7 cellular contexts compared by ENCODE assay signal in the genomic region with DNA sequence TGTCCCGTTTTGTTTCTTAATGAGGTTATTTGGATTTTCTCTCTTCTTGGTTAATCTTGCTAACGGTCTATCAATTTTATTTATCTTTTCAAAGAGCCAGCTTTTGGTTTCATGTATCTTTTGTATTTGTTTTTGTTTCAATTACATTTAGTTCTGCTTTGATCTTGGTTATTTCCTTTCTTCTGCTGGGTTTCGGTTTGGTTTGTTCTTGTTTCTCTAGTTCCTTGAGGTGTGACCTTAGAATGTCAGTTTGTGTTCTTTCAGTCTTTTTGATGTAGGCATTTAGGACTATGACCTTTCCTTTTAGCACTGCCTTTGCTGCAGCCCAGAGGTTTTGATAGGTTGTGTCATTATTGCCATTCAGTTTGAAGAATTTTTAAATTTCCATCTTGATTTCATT. TPM values are rescaled to one million over a fixed set of nuclear protein-coding genes. Genes with fewer than 3 reads are reported as not detected.
DNase-seq lines count a peak whose midpoint lies in the region; ATAC-seq and TF ChIP-seq lines count a peak whose summit lies in the region.
"Not testable (repeated sequence)": the region's sequence is repeated elsewhere in the genome, so short reads cannot be mapped to it uniquely, and the experiment has no call there.

No MANE protein-coding gene starts in this region.

- not testable (repeated sequence) for H2BK5ac ChIP-seq in IMR-90 (ENCODE audit: low read depth, low read length, poor library complexity, severe bottlenecking)

- H3K9me1 ChIP-seq in IMR-90 (ENCODE audit: insufficient read depth, low read length), result not testable (repeated sequence)

- POLR2A ChIA-PET in CD4-positive, alpha-beta memory T cell (lab: Charles Lee; ENCODE audit: partially characterized antibody), result interaction anchor here (0.6 to 4.5 kb wide), 10 partner anchors 8 to 366 kb away, joined by 3 to 27 read pairs (median 4); partner anchors contain the start of genes CCDC90B, DDIAS, PCF11 and PRCP
- POLR2A ChIA-PET in IMR-90 (lab: Charles Lee; ENCODE audit: unreplicated experiment), result not testable (repeated sequence)
- POLR2A ChIA-PET in activated CD4-positive, alpha-beta memory T cell treated with anti-CD3 and anti-CD28 coated beads, Interleukin-2, amount 10 ng/mL, durations not matched to agents 7 days and 5 days (lab: Charles Lee), result interaction anchor here (1.0 to 3.5 kb wide), 3 partner anchors 9 to 237 kb away, joined by 4 to 24 read pairs (median 8); partner anchors contain the start of genes DDIAS, PCF11 and PRCP

- not testable (repeated sequence) for BruUV-seq in IMR-90 (replicated peaks; lab: Mats Ljungman, UMichigan)

- H3K4ac ChIP-seq in IMR-90 (ENCODE audit: low read depth, low read length), result not testable (repeated sequence)

- not testable (repeated sequence) for H4K5ac ChIP-seq in IMR-90 (ENCODE audit: low read depth, low read length)

- not testable (repeated sequence) for H4K20me1 ChIP-seq in IMR-90 (ENCODE audit: insufficient read depth, low read length)

- H3K9me3 Mint-ChIP-seq in CD4-positive, alpha-beta memory T cell; activated CD4-positive, alpha-beta memory T cell treated with anti-CD3 and anti-CD28 coated beads, Interleukin-2, amount 10 ng/mL, durations not matched to agents 7 days and 5 days; activated naive CD4-positive, alpha-beta T cell treated with anti-CD3 and anti-CD28 coated beads, Interleukin-2, amount 50 U/mL, for 24 hours; natural killer cell treated with Interleukin-12 subunit alpha and Interleukin-12 subunit beta and Interleukin-15 and Interleukin-18, amount 100 ng/mL, for 72 hours: not testable (repeated sequence)
- peaks cover 3 to 17% of the 10 kb centered on the region in 2 donors for H3K9me3 Mint-ChIP-seq in effector memory CD8-positive, alpha-beta T cell

- H3K4me3 Mint-ChIP-seq in CD4-positive, alpha-beta memory T cell, result peak overlapping the region; percentile 71 to 91 (median 82)
- peak overlapping the region; percentile 45 for H3K4me3 Mint-ChIP-seq in activated CD4-positive, alpha-beta memory T cell treated with anti-CD3 and anti-CD28 coated beads, Interleukin-2, amount 10 ng/mL, durations not matched to agents 7 days and 5 days
- H3K4me3 Mint-ChIP-seq in activated naive CD4-positive, alpha-beta T cell treated with anti-CD3 and anti-CD28 coated beads, Interleukin-2, amount 50 U/mL, for 24 hours, result peak overlapping the region; percentile 70
- peak overlapping the region; percentile 71 to 76 for H3K4me3 Mint-ChIP-seq in effector memory CD8-positive, alpha-beta T cell
- peak overlapping the region; percentile 73 for H3K4me3 Mint-ChIP-seq in natural killer cell treated with Interleukin-12 subunit alpha and Interleukin-12 subunit beta and Interleukin-15 and Interleukin-18, amount 100 ng/mL, for 72 hours

- H4K91ac ChIP-seq in IMR-90 (ENCODE audit: insufficient read depth, low read depth, low read length), result not testable (repeated sequence)

- not testable (repeated sequence) for H2AFZ ChIP-seq in IMR-90 (replicated peaks; ENCODE audit: low read length, poor library complexity)

- not testable (repeated sequence) for H2BK120ac ChIP-seq in IMR-90 (ENCODE audit: low read depth, low read length)

- WGBS in IMR-90 (ENCODE audit: extremely low coverage in 2 of 2, insufficient read length in 1 of 2), 2 experiments, result no CpG with 5 or more reads among the region's 3 CpGs

- not testable (repeated sequence) for H2BK20ac ChIP-seq in IMR-90 (ENCODE audit: low read depth, low read length)

- intact Hi-C loops in CD4-positive, alpha-beta memory T cell (cut with micrococcal nuclease); IMR-90 (cut with micrococcal nuclease): not testable (repeated sequence)

- H3K4me3 ChIP-seq in CD4-positive, alpha-beta memory T cell (ENCODE audit: low read length in 2 of 2); IMR-90 (ENCODE audit: insufficient read depth, low read depth, low read length); Peyer's patch: not testable (repeated sequence)

- H4K8ac ChIP-seq in IMR-90 (ENCODE audit: low read depth in 2 of 2, low read length in 2 of 2), result not testable (repeated sequence)

- H3K27ac ChIP-seq in CD4-positive, alpha-beta memory T cell (ENCODE audit: low read depth, low read length), result peak overlapping the region; percentile 11
- not testable (repeated sequence) for H3K27ac ChIP-seq in IMR-90 (ENCODE audit: insufficient read depth, low read length)
- H3K27ac ChIP-seq in Peyer's patch, result peak overlapping the region; percentile 26 to 79 (median 40)

- not testable (repeated sequence) for TF ChIP-seq CTCF in IMR-90 (conservative IDR thresholded peaks at IDR 0.05; ENCODE audit: low read depth, low read length); Peyer's patch (IDR thresholded peaks at IDR 0.05)

- not testable (repeated sequence) for H3K56ac ChIP-seq in IMR-90 (ENCODE audit: extremely low read depth, insufficient read depth, low read length)

- peaks cover 30 to 46% (median 40%) of the 10 kb centered on the region in 4 donors for H3K4me1 Mint-ChIP-seq in CD4-positive, alpha-beta memory T cell
- peaks cover 37% of the 10 kb centered on the region for H3K4me1 Mint-ChIP-seq in activated CD4-positive, alpha-beta memory T cell treated with anti-CD3 and anti-CD28 coated beads, Interleukin-2, amount 10 ng/mL, durations not matched to agents 7 days and 5 days
- peaks cover 51% of the 10 kb centered on the region for H3K4me1 Mint-ChIP-seq in activated naive CD4-positive, alpha-beta T cell treated with anti-CD3 and anti-CD28 coated beads, Interleukin-2, amount 50 U/mL, for 24 hours
- peaks cover 24% of the 10 kb centered on the region in 2 donors for H3K4me1 Mint-ChIP-seq in effector memory CD8-positive, alpha-beta T cell (ENCODE audit: low read depth in 2 of 2)
- H3K4me1 Mint-ChIP-seq in natural killer cell treated with Interleukin-12 subunit alpha and Interleukin-12 subunit beta and Interleukin-15 and Interleukin-18, amount 100 ng/mL, for 72 hours (ENCODE audit: low read depth in 2 of 2), result peaks cover 17 to 36% of the 10 kb centered on the region in 2 donors

- H2BK15ac ChIP-seq in IMR-90 (ENCODE audit: low read depth, low read length), result not testable (repeated sequence)

- not testable (repeated sequence) for H2AK5ac ChIP-seq in IMR-90 (ENCODE audit: low read depth, low read length)

- 0 out of 2 replicates have a peak overlapping the region, but pooled peaks have one; percentile 32 for H3K14ac ChIP-seq in IMR-90 (replicated peaks; ENCODE audit: low read depth, low read length)

- CTCF ChIA-PET in CD4-positive, alpha-beta memory T cell (lab: Charles Lee; ENCODE audit: partially characterized antibody), result interaction anchor here (1.2 to 1.9 kb wide), 8 partner anchors 10 to 165 kb away, joined by 3 to 7 read pairs (median 4); partner anchors contain the start of gene RAB30
- CTCF ChIA-PET in IMR-90 (lab: Yijun Ruan, JAX), result not testable (repeated sequence)
- CTCF ChIA-PET in activated CD4-positive, alpha-beta memory T cell treated with anti-CD3 and anti-CD28 coated beads, Interleukin-2, amount 10 ng/mL, durations not matched to agents 7 days and 5 days (lab: Charles Lee), result interaction anchor here (1.0 to 1.3 kb wide), 2 partner anchors 11 to 12 kb away, joined by 3 to 5 read pairs; no protein-coding TSS in a partner anchor

- DNase-seq in CD4-positive, alpha-beta memory T cell, result peak in 4 of 5 donors; percentile 44 to 59 (median 50)
- DNase-seq in IMR-90; Peyer's patch; activated CD4-positive, alpha-beta memory T cell treated with anti-CD3 and anti-CD28 coated beads, Interleukin-2, amount 10 ng/mL, durations not matched to agents 7 days and 5 days; effector memory CD8-positive, alpha-beta T cell; natural killer cell treated with Interleukin-12 subunit alpha and Interleukin-12 subunit beta and Interleukin-15 and Interleukin-18, amount 100 ng/mL, for 72 hours (ENCODE audit: low spot score): not testable (repeated sequence)

- H3K23ac ChIP-seq in IMR-90 (ENCODE audit: low read depth, low read length), result not testable (repeated sequence)

- H3K9ac ChIP-seq in IMR-90 (ENCODE audit: low read depth, low read length), result not testable (repeated sequence)

- H2AK9ac ChIP-seq in IMR-90 (replicated peaks; ENCODE audit: low read depth, low read length, poor library complexity), result not testable (repeated sequence)

- dilution Hi-C loops in IMR-90 (cut with HindIII; ENCODE audit: low sequenced_read_pairs, unreplicated experiment), result not testable (repeated sequence)

- peaks cover 27% of the 10 kb centered on the region for H3K4me1 ChIP-seq in CD4-positive, alpha-beta memory T cell (ENCODE audit: insufficient read depth, low read length)
- H3K4me1 ChIP-seq in IMR-90 (ENCODE audit: control insufficient read depth, insufficient read depth, low read length), result not testable (repeated sequence)
- H3K4me1 ChIP-seq in Peyer's patch, result peaks cover 0 to 15% (median 3%) of the 10 kb centered on the region in 4 donors

- H3K27me3 Mint-ChIP-seq in CD4-positive, alpha-beta memory T cell; activated CD4-positive, alpha-beta memory T cell treated with anti-CD3 and anti-CD28 coated beads, Interleukin-2, amount 10 ng/mL, durations not matched to agents 7 days and 5 days; activated naive CD4-positive, alpha-beta T cell treated with anti-CD3 and anti-CD28 coated beads, Interleukin-2, amount 50 U/mL, for 24 hours; effector memory CD8-positive, alpha-beta T cell; natural killer cell treated with Interleukin-12 subunit alpha and Interleukin-12 subunit beta and Interleukin-15 and Interleukin-18, amount 100 ng/mL, for 72 hours: not testable (repeated sequence)

- peak overlapping the region; percentile 77 to 98 (median 95) for H3K27ac Mint-ChIP-seq in CD4-positive, alpha-beta memory T cell
- H3K27ac Mint-ChIP-seq in activated CD4-positive, alpha-beta memory T cell treated with anti-CD3 and anti-CD28 coated beads, Interleukin-2, amount 10 ng/mL, durations not matched to agents 7 days and 5 days, result peak overlapping the region; percentile 85
- peak overlapping the region; percentile 63 for H3K27ac Mint-ChIP-seq in activated naive CD4-positive, alpha-beta T cell treated with anti-CD3 and anti-CD28 coated beads, Interleukin-2, amount 50 U/mL, for 24 hours
- peak overlapping the region; percentile 94 to 96 for H3K27ac Mint-ChIP-seq in effector memory CD8-positive, alpha-beta T cell
- H3K27ac Mint-ChIP-seq in natural killer cell treated with Interleukin-12 subunit alpha and Interleukin-12 subunit beta and Interleukin-15 and Interleukin-18, amount 100 ng/mL, for 72 hours, result peak overlapping the region; percentile 73 to 84

- H3K9me3 ChIP-seq in CD4-positive, alpha-beta memory T cell (ENCODE audit: control insufficient read depth in 1 of 2, low read length in 2 of 2); IMR-90 (ENCODE audit: control insufficient read depth, insufficient read depth, low read length); Peyer's patch: not testable (repeated sequence)

- not testable (repeated sequence) for H3K36me3 Mint-ChIP-seq in CD4-positive, alpha-beta memory T cell; effector memory CD8-positive, alpha-beta T cell (ENCODE audit: insufficient read depth)
- H3K36me3 Mint-ChIP-seq in activated CD4-positive, alpha-beta memory T cell treated with anti-CD3 and anti-CD28 coated beads, Interleukin-2, amount 10 ng/mL, durations not matched to agents 7 days and 5 days (ENCODE audit: low read depth), result peaks cover 54% of the 10 kb centered on the region
- H3K36me3 Mint-ChIP-seq in activated naive CD4-positive, alpha-beta T cell treated with anti-CD3 and anti-CD28 coated beads, Interleukin-2, amount 50 U/mL, for 24 hours, result peaks cover 26% of the 10 kb centered on the region
- H3K36me3 Mint-ChIP-seq in natural killer cell treated with Interleukin-12 subunit alpha and Interleukin-12 subunit beta and Interleukin-15 and Interleukin-18, amount 100 ng/mL, for 72 hours, result peaks cover 26% of the 10 kb centered on the region

- in situ Hi-C loops in IMR-90 (cut with MboI; ENCODE audit: low sequenced_read_pairs), result loop anchor here (25.0 kb wide), 1 partner anchor 892 kb away; no protein-coding TSS in a partner anchor

- H3K4me2 ChIP-seq in IMR-90 (ENCODE audit: low read depth, low read length), result not testable (repeated sequence)

- H3K27me3 ChIP-seq in CD4-positive, alpha-beta memory T cell (ENCODE audit: insufficient read depth, low read length); IMR-90 (ENCODE audit: control insufficient read depth, insufficient read depth, low read length); Peyer's patch: not testable (repeated sequence)

- not testable (repeated sequence) for TF ChIP-seq POLR2A in IMR-90 (IDR thresholded peaks at IDR 0.05; ENCODE audit: low read depth, low read length); Peyer's patch (IDR thresholded peaks at IDR 0.05)

- not testable (repeated sequence) for ATAC-seq in IMR-90 (ENCODE audit: low read depth); effector memory CD8-positive, alpha-beta T cell (replicated peaks); natural killer cell treated with Interleukin-12 subunit alpha and Interleukin-12 subunit beta and Interleukin-15 and Interleukin-18, amount 100 ng/mL, for 72 hours

- H3K18ac ChIP-seq in IMR-90 (ENCODE audit: low read depth, low read length), result not testable (repeated sequence)

- TF ChIP-seq RAD21 in IMR-90 (IDR thresholded peaks at IDR 0.05; ENCODE audit: low read length), result not testable (repeated sequence)

- not testable (repeated sequence) for H3K36me3 ChIP-seq in CD4-positive, alpha-beta memory T cell (ENCODE audit: insufficient read depth, low read length); IMR-90 (ENCODE audit: control insufficient read depth, insufficient read depth, low read length); Peyer's patch

- H3K79me1 ChIP-seq in IMR-90 (ENCODE audit: low read depth in 1 of 2, low read length in 2 of 2), result not testable (repeated sequence)

RNA-seq across cellular contexts. Expression of gene DDIAS, which starts 18.7 kb away (rescaled TPM):
- under 1 TPM; 0.67 to 0.86 TPM for total RNA-seq in CD4-positive, alpha-beta memory T cell
- 1 to 10 TPM in 1 of 2 donors, not detected in 1; 2.4 TPM for polyA plus RNA-seq in CD4-positive, alpha-beta memory T cell
- total RNA-seq in IMR-90 (2012; rRNA removed) (9.4 and 15.8 TPM in 2 replicates), Peyer's patch (under 1 TPM in 3 of 4 donors, not detected in 1; 0.27 to 0.83 (median 0.47) TPM)
- polyA plus RNA-seq in IMR-90 (2012; rRNA removed), result 4.3 and 4.6 TPM in 2 replicates
- 0.93 and 2.8 TPM in 2 replicates for polyA plus RNA-seq in IMR-90 (2012; cell fraction: cytosol; rRNA removed)
- polyA plus RNA-seq in IMR-90 (2012; cell fraction: nucleus; rRNA removed; ENCODE audit: low replicate concordance), result 0.61 and 2.6 TPM in 2 replicates
- total RNA-seq in activated CD4-positive, alpha-beta memory T cell treated with anti-CD3 and anti-CD28 coated beads, Interleukin-2, amount 10 ng/mL, durations not matched to agents 7 days and 5 days, result 10 to 100 TPM; 10.1 to 11.0 TPM
- 10 to 100 TPM; 11.3 to 29.1 TPM for total RNA-seq in natural killer cell treated with Interleukin-12 subunit alpha and Interleukin-12 subunit beta and Interleukin-15 and Interleukin-18, amount 100 ng/mL, for 72 hours

RNA-seq across cellular contexts. Expression of gene PRCP, which starts 20.0 kb away (rescaled TPM):
- total RNA-seq in CD4-positive, alpha-beta memory T cell, result 10 to 100 TPM; 24.1 to 28.0 TPM
- 10 to 100 TPM; 34.4 to 38.4 TPM for polyA plus RNA-seq in CD4-positive, alpha-beta memory T cell
- total RNA-seq in IMR-90 (2012; rRNA removed) (31.7 TPM in 2 replicates), Peyer's patch (10 to 100 TPM; 12.5 to 56.9 (median 16.4) TPM)
- 56.8 and 64.9 TPM in 2 replicates for polyA plus RNA-seq in IMR-90 (2012; rRNA removed)
- 24.1 and 32.6 TPM in 2 replicates for polyA plus RNA-seq in IMR-90 (2012; cell fraction: cytosol; rRNA removed)
- 4.1 and 36.8 TPM in 2 replicates for polyA plus RNA-seq in IMR-90 (2012; cell fraction: nucleus; rRNA removed; ENCODE audit: low replicate concordance)
- total RNA-seq in activated CD4-positive, alpha-beta memory T cell treated with anti-CD3 and anti-CD28 coated beads, Interleukin-2, amount 10 ng/mL, durations not matched to agents 7 days and 5 days, result 10 to 100 TPM; 24.5 to 30.1 TPM
- total RNA-seq in natural killer cell treated with Interleukin-12 subunit alpha and Interleukin-12 subunit beta and Interleukin-15 and Interleukin-18, amount 100 ng/mL, for 72 hours, result 10 to 100 TPM; 16.9 to 21.1 TPM
